Comparison of ENCODE assay signal across 12 cellular contexts in the genomic region with DNA sequence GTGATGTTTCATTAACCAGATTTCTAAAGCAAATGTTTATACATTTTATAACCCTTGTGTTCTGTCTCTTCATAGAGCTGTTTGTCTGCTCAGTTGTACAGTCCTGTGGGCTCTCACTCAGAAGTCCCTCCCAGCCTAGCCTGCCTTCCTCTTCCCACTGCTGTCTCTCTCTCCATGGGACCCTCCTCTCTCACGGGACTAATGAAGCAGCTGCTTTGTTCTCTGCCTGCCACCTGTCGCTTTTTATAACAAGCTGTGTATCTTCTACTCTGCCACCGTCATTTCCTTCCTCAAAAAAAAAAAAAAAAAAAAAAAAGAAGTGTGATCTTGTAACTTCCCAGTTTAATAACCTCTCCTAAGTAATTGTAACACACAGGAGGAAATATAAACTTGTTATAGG.
DNase-seq lines count a peak whose midpoint lies in the region; ATAC-seq lines count a peak whose summit lies in the region.
"Had no signal": no experiment of that assay in that cellular context is flagged by ENCODE, and none has a peak within 500 bp of the region (broad histone marks: within the 10 kb centered on the region; RNA-seq: fewer than 3 reads in every experiment).

No MANE protein-coding gene starts in this region.

- DNase-seq in Ammon's horn (ENCODE audit: low spot score) (peak; percentile 27), KBM-7 (peak; percentile 92), T-helper 17 cell (no peak), lung microvascular endothelial cell (ENCODE audit: low read depth in 2 of 2) (peak; percentile 52 to 55), inferior parietal cortex (ENCODE audit: extremely low spot score) (no peak), NCI-H187 (lab: John Stamatoyannopoulos, UW) (no peak)
- DNase-seq: activated CD4-positive, CD25-positive, alpha-beta regulatory T cell treated with anti-CD3 and anti-CD28 coated beads, Interleukin-2, amount 50 U/mL, for 72 hours; activated gamma-delta T cell; BE2C; stimulated activated naive CD8-positive, alpha-beta T cell treated with anti-CD3 and anti-CD28 coated beads, Interleukin-15, Interleukin-2, amounts not matched to agents 100 U/mL and 50 U/mL, for 24 hours had no signal

- H3K36me3 Mint-ChIP-seq in T-helper 17 cell (ENCODE audit: low read depth), result peaks cover 2% of the 10 kb centered on the region

- H3K4me3 Mint-ChIP-seq in T-helper 17 cell, result no peak overlapping the region

- ATAC-seq in T-helper 17 cell (peak; percentile 48), GM21786 (IDR thresholded peaks at IDR 0.05; ENCODE audit: unreplicated experiment) (no peak), HG02852 (IDR thresholded peaks at IDR 0.05; ENCODE audit: unreplicated experiment) (no peak)
- ATAC-seq: stimulated activated naive CD8-positive, alpha-beta T cell treated with anti-CD3 and anti-CD28 coated beads, Interleukin-15, Interleukin-2, amounts not matched to agents 100 U/mL and 50 U/mL, for 24 hours had no signal

- no peaks in the 10 kb centered on the region for H3K4me1 Mint-ChIP-seq in T-helper 17 cell

- peak overlapping the region; percentile 44 for H3K27ac Mint-ChIP-seq in T-helper 17 cell

- H3K27me3 Mint-ChIP-seq in T-helper 17 cell, result no peaks in the 10 kb centered on the region

- no peaks in the 10 kb centered on the region for H3K9me3 ChIP-seq in T-helper 17 cell (ENCODE audit: control insufficient read depth, low read length, poor library complexity, severe bottlenecking)
- H3K9me3 ChIP-seq: BE2C had no signal

- in situ Hi-C loops in KBM-7 (cut with MboI; ENCODE audit: low pct_unique_long_range_greater_than_20kb, low sequenced_read_pairs), result no loop called here

Comparison
In these comparisons a context has a peak if more than half of its experiments do, and no peak if none do; other contexts are left out.
1. DNase-seq: peak in Ammon's horn (single experiment), KBM-7 (single experiment) and lung microvascular endothelial cell (2 of 2); none in T-helper 17 cell (0 of 3), inferior parietal cortex (single experiment) and NCI-H187 (0 of 2).